ENCODE assay signal across 32 cellular contexts in genomic region chr3:10747341-10747740, GRCh38.
"Had no signal": no experiment of that assay in that cellular context is flagged by ENCODE, and none has a peak within 500 bp of the region (broad histone marks: within the 10 kb centered on the region; RNA-seq: fewer than 3 reads in every experiment).

No MANE protein-coding gene starts in this region.

- H3K9me3 Mint-ChIP-seq: activated B cell treated with CpG ODN at 0.5 μM for 24 hours; activated CD4-positive, alpha-beta memory T cell treated with anti-CD3 and anti-CD28 coated beads for 36 hours; activated naive CD4-positive, alpha-beta T cell treated with anti-CD3 and anti-CD28 coated beads for 36 hours; activated naive CD4-positive, alpha-beta T cell treated with anti-CD3 and anti-CD28 coated beads, Interleukin-2, amount 50 U/mL, for 24 hours; activated naive CD8-positive, alpha-beta T cell treated with anti-CD3 and anti-CD28 coated beads for 36 hours; activated naive CD8-positive, alpha-beta T cell treated with anti-CD3 and anti-CD28 coated beads, Interleukin-2, amount 50 U/mL, for 24 hours; activated T-helper 1 cell treated with anti-CD3 and anti-CD28 coated beads, Interleukin-12 subunit alpha, Interleukin-12 subunit beta, Interleukin-2, Interleukin-4 antibody, amounts not matched to agents 30 ng/mL and 10 ng/mL and 1 ng/mL, durations not matched to agents 14 hours and 24 hours and 36 hours; activated T-helper 2 cell treated with anti-CD3 and anti-CD28 coated beads, Interferon-gamma antibody, Interleukin-2, Interleukin-4, amounts not matched to agents 10 μg/mL and 5 μg/mL and 100 μg/mL, durations not matched to agents 14 hours and 24 hours and 36 hours; T-helper 2 cell treated with Interferon-gamma antibody and Interleukin-4, amounts not matched to agents 5 μg/mL and 100 μg/mL, for 36 hours had no signal

- H3K9me3 ChIP-seq: adrenal gland, body of pancreas, esophagus squamous epithelium, gastroesophageal sphincter, heart right ventricle had no signal

- H3K4me3 ChIP-seq: adrenal gland, body of pancreas, esophagus squamous epithelium, gastroesophageal sphincter, heart right ventricle, hepatocyte had no signal

- H3K36me3 ChIP-seq: adrenal gland, esophagus squamous epithelium, gastroesophageal sphincter, heart right ventricle, WERI-Rb-1 had no signal

- H3K27ac Mint-ChIP-seq: activated B cell treated with CpG ODN at 0.5 μM for 24 hours; activated CD4-positive, alpha-beta memory T cell treated with anti-CD3 and anti-CD28 coated beads for 36 hours; activated naive CD4-positive, alpha-beta T cell treated with anti-CD3 and anti-CD28 coated beads for 36 hours; activated naive CD4-positive, alpha-beta T cell treated with anti-CD3 and anti-CD28 coated beads, Interleukin-2, amount 50 U/mL, for 24 hours; activated naive CD8-positive, alpha-beta T cell treated with anti-CD3 and anti-CD28 coated beads for 36 hours; activated naive CD8-positive, alpha-beta T cell treated with anti-CD3 and anti-CD28 coated beads, Interleukin-2, amount 50 U/mL, for 24 hours; activated T-helper 1 cell treated with anti-CD3 and anti-CD28 coated beads, Interleukin-12 subunit alpha, Interleukin-12 subunit beta, Interleukin-2, Interleukin-4 antibody, amounts not matched to agents 30 ng/mL and 10 ng/mL and 1 ng/mL, durations not matched to agents 14 hours and 24 hours and 36 hours; activated T-helper 2 cell treated with anti-CD3 and anti-CD28 coated beads, Interferon-gamma antibody, Interleukin-2, Interleukin-4, amounts not matched to agents 10 μg/mL and 5 μg/mL and 100 μg/mL, durations not matched to agents 14 hours and 24 hours and 36 hours; T-helper 17 cell; T-helper 2 cell treated with Interferon-gamma antibody and Interleukin-4, amounts not matched to agents 5 μg/mL and 100 μg/mL, for 36 hours had no signal

- FAIRE-seq: colon, endometrium, endothelial cell of umbilical vein had no signal

- ATAC-seq: activated CD4-positive, CD25-positive, alpha-beta regulatory T cell treated with anti-CD3 and anti-CD28 coated beads, Interleukin-2, amount 50 U/mL, for 24 hours; activated naive CD8-positive, alpha-beta T cell treated with anti-CD3 and anti-CD28 coated beads, Interleukin-2, amount 50 U/mL, for 24 hours; body of pancreas; gastroesophageal sphincter; heart right ventricle; T-helper 17 cell had no signal

- H3K27ac ChIP-seq: adrenal gland, body of pancreas, epithelial cell of prostate, esophagus squamous epithelium, gastroesophageal sphincter, heart right ventricle, hepatocyte, WERI-Rb-1 had no signal

- H3K4me1 ChIP-seq: adrenal gland, body of pancreas, esophagus squamous epithelium, gastroesophageal sphincter, heart right ventricle had no signal

- H3K4me1 Mint-ChIP-seq: activated B cell treated with CpG ODN at 0.5 μM for 24 hours; activated naive CD4-positive, alpha-beta T cell treated with anti-CD3 and anti-CD28 coated beads, Interleukin-2, amount 50 U/mL, for 24 hours; activated naive CD8-positive, alpha-beta T cell treated with anti-CD3 and anti-CD28 coated beads for 36 hours; activated naive CD8-positive, alpha-beta T cell treated with anti-CD3 and anti-CD28 coated beads, Interleukin-2, amount 50 U/mL, for 24 hours had no signal

- H3K36me3 Mint-ChIP-seq: activated CD4-positive, alpha-beta memory T cell treated with anti-CD3 and anti-CD28 coated beads for 36 hours; activated naive CD4-positive, alpha-beta T cell treated with anti-CD3 and anti-CD28 coated beads, Interleukin-2, amount 50 U/mL, for 24 hours; activated naive CD8-positive, alpha-beta T cell treated with anti-CD3 and anti-CD28 coated beads for 36 hours had no signal

- DNase-seq: activated B cell treated with CpG ODN at 0.5 μM for 24 hours; activated CD4-positive, alpha-beta memory T cell treated with anti-CD3 and anti-CD28 coated beads for 36 hours; activated CD4-positive, alpha-beta T cell treated with anti-CD3 and anti-CD28 coated beads for 48 hours; activated effector memory CD4-positive, alpha-beta T cell treated with anti-CD3 and anti-CD28 coated beads, Interleukin-2, amount 50 U/mL, for 16 hours; activated naive CD4-positive, alpha-beta T cell treated with anti-CD3 and anti-CD28 coated beads for 36 hours; activated naive CD8-positive, alpha-beta T cell treated with anti-CD3 and anti-CD28 coated beads for 36 hours; activated naive CD8-positive, alpha-beta T cell treated with anti-CD3 and anti-CD28 coated beads, Interleukin-2, amount 50 U/mL, for 24 hours; activated T-cell treated with anti-CD3 and anti-CD28 coated beads, Interleukin-2, amount 50 U/mL, for 1 hour; activated T-cell treated with anti-CD3 and anti-CD28 coated beads, Interleukin-2, amount 50 U/mL, for 48 hours; adrenal gland; amygdala; aorta; body of pancreas; caudate nucleus; effector CD8-positive, alpha-beta T cell; esophagus squamous epithelium; foreskin melanocyte; heart right ventricle; T-helper 17 cell; T1000; WERI-Rb-1 had no signal

- H3K4me3 Mint-ChIP-seq: activated B cell treated with CpG ODN at 0.5 μM for 24 hours; activated CD4-positive, alpha-beta memory T cell treated with anti-CD3 and anti-CD28 coated beads for 36 hours; activated naive CD4-positive, alpha-beta T cell treated with anti-CD3 and anti-CD28 coated beads for 36 hours; activated naive CD4-positive, alpha-beta T cell treated with anti-CD3 and anti-CD28 coated beads, Interleukin-2, amount 50 U/mL, for 24 hours; activated naive CD8-positive, alpha-beta T cell treated with anti-CD3 and anti-CD28 coated beads for 36 hours; activated naive CD8-positive, alpha-beta T cell treated with anti-CD3 and anti-CD28 coated beads, Interleukin-2, amount 50 U/mL, for 24 hours; activated T-helper 1 cell treated with anti-CD3 and anti-CD28 coated beads, Interleukin-12 subunit alpha, Interleukin-12 subunit beta, Interleukin-2, Interleukin-4 antibody, amounts not matched to agents 30 ng/mL and 10 ng/mL and 1 ng/mL, durations not matched to agents 14 hours and 24 hours and 36 hours; T-helper 17 cell; T-helper 2 cell treated with Interferon-gamma antibody and Interleukin-4, amounts not matched to agents 5 μg/mL and 100 μg/mL, for 36 hours had no signal

- H3K4me2 ChIP-seq: hepatocyte had no signal
